1 cellular context compared by ENCODE assay signal in the genomic region with DNA sequence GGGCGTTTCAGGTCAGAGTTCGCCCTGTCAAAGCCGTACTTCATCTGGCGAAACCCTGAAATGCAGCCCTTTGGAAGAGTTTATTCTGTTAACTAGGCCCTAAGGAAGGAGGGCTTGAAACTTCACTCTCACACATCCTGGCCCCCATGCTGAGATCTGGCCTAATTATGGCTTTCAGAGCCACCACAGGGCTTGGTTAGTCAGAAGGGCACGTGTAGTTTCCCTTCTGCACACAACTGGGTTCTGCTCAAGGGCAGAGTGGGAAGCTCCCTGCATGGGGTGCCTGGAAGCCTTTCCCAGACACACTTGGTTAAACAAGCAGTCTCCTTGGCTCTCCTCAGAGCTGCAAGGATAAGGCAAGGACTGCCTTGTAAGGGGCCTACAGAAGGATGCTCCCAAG.
TF ChIP-seq lines count a peak whose summit lies in the region.

No MANE protein-coding gene starts in this region.

TF ChIP-seq in GM23338, 12 proteins besides CTCF, POLR2A, EP300 and RAD21 (continued from another document):
- TF ChIP-seq NANOG (IDR thresholded peaks at IDR 0.05; ENCODE audit: borderline replicate concordance) (no peak), ZNF331 (CRISPR knock-in tag; IDR thresholded peaks at IDR 0.05; ENCODE audit: low read depth) (no peak)
